ENCODE assay signal across 8 cellular contexts in the genomic region with DNA sequence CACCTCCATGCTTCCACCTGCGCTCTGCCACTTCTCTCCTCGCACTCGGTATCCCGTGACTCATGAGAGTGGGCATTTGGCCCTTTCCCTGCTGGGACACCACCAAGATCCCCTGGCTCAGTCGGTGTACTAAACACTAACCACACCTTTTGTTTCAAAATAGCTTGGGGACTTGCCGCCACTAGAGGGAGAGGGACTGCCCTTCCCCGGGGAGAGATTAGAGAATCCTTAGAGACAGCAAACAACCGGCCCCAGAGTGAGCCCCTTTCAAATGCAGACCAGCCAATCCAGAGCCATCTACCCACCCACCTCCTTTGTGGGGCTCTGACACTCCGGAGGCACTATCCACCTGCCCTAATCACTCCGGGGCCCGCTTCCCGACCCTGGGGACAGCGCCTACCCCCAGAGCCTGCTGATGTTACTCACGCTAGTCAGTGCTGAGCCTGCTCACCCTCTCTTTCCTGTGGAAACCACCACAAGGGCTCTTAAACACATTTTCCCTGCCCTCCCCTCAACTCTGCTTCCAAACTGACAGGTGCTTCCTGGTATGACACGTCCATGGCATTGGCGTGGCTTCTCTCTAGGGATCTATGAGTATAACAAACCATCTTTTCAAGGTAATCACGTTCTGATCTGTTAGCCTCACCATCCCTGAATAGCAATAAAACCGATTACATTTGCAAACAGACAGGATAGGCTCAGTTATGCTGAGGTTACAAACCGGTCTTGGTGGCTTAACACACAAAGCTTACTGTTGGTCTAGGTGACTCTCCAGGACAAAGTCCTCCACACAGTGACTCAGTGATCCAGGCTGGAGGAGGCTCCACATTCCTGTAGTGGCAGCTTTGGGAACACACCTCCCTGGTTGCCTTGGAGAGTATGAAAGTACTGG.
A peak's percentile ranks its signal among the peaks of the same experiment; 100 is the strongest.
DNase-seq lines count a peak whose midpoint lies in the region; ATAC-seq and TF ChIP-seq lines count a peak whose summit lies in the region.

No MANE protein-coding gene starts in this region.

- H3K27me3 Mint-ChIP-seq in endothelial cell (ENCODE audit: unreplicated experiment), result no peaks in the 10 kb centered on the region
- H3K27me3 Mint-ChIP-seq in nephron (ENCODE audit: low read depth), result peaks cover 24% of the 10 kb centered on the region

- no peak overlapping the region for H3K9ac ChIP-seq in Karpas-422 (ENCODE audit: low read length)

- H3K9me3 ChIP-seq in Karpas-422 (ENCODE audit: low read length), result no peaks in the 10 kb centered on the region

- H3K4me1 Mint-ChIP-seq in endothelial cell (ENCODE audit: unreplicated experiment) (no peaks in the 10 kb centered on the region), nephron (peaks cover 28% of the 10 kb centered on the region)

- DNase-seq in activated T-cell treated with anti-CD3 and anti-CD28 coated beads for 24 hours (ENCODE audit: low read depth), result peak; percentile 8
- no peak for DNase-seq in activated T-cell treated with anti-CD3 and anti-CD28 coated beads for 4 hours
- DNase-seq in Karpas-422, result peak; percentile 68
- DNase-seq in SK-MEL-5 (ENCODE audit: low read depth, low spot score), result peak; percentile 11
- peak; percentile 48 for DNase-seq in endothelial cell (ENCODE audit: low spot score)
- DNase-seq in GDM1 (lab: John Stamatoyannopoulos, UW), result no peak

- H3K27me3 ChIP-seq in Karpas-422 (ENCODE audit: low read length), result no peaks in the 10 kb centered on the region

- H3K4me3 Mint-ChIP-seq in endothelial cell (ENCODE audit: unreplicated experiment) (no peak overlapping the region), nephron (peak overlapping the region in 1 of 3 experiments; percentile 27)

- H3K79me2 ChIP-seq in Karpas-422 (ENCODE audit: low read length), result no peaks in the 10 kb centered on the region

- H4K20me1 ChIP-seq in Karpas-422 (ENCODE audit: insufficient read depth, low read depth, low read length), result peaks cover 4% of the 10 kb centered on the region; the same call in 1 of the 2 replicates

- in situ Hi-C loops in SK-MEL-5 (cut with HindIII; ENCODE audit: low pct_unique_long_range_greater_than_20kb, low sequenced_read_pairs), result no loop called here

- H3K9me3 Mint-ChIP-seq in endothelial cell (ENCODE audit: unreplicated experiment), result no peaks in the 10 kb centered on the region
- H3K9me3 Mint-ChIP-seq in nephron, result peaks cover 16% of the 10 kb centered on the region

- no peak overlapping the region for H3K27ac Mint-ChIP-seq in endothelial cell (ENCODE audit: unreplicated experiment)
- peak overlapping the region in 1 of 3 experiments; percentile 58 for H3K27ac Mint-ChIP-seq in nephron

- H2AFZ ChIP-seq in Karpas-422 (ENCODE audit: low read length), result no peak overlapping the region

- H3K9me2 ChIP-seq in Karpas-422 (replicated peaks; ENCODE audit: insufficient read depth, low read length), result no peaks in the 10 kb centered on the region

- H3K4me1 ChIP-seq in Karpas-422 (ENCODE audit: low read length), result peaks cover 6% of the 10 kb centered on the region

- no peaks in the 10 kb centered on the region for H3K36me3 ChIP-seq in Karpas-422 (ENCODE audit: insufficient read depth, low read length)

- peak overlapping the region; percentile 13 for H3K4me2 ChIP-seq in Karpas-422 (ENCODE audit: low read depth, low read length, poor library complexity, severe bottlenecking)

- H3K4me3 ChIP-seq in Karpas-422 (ENCODE audit: low read length), result no peak overlapping the region

- no peak for ATAC-seq in HG03175 (IDR thresholded peaks at IDR 0.05; ENCODE audit: unreplicated experiment)

- H3K36me3 Mint-ChIP-seq in endothelial cell (ENCODE audit: low read depth, unreplicated experiment) (peaks cover 4% of the 10 kb centered on the region), nephron (ENCODE audit: low read depth) (no peaks in the 10 kb centered on the region)

- no peak overlapping the region for H3K27ac ChIP-seq in Karpas-422 (ENCODE audit: low read length)

- TF ChIP-seq CTCF in endothelial cell (IDR thresholded peaks at IDR 0.05; ENCODE audit: unreplicated experiment) (peak; percentile 45), nephron (IDR thresholded peaks at IDR 0.05; ENCODE audit: unreplicated experiment in 3 of 3) (peak; percentile 13 to 44 (median 22))

Comparison
In these comparisons a context has a peak if more than half of its experiments do, and no peak if none do; other contexts are left out.
1. DNase-seq: peak in activated T-cell treated with anti-CD3 and anti-CD28 coated beads for 24 hours (single experiment), Karpas-422 (single experiment), SK-MEL-5 (single experiment) and endothelial cell (single experiment); none in activated T-cell treated with anti-CD3 and anti-CD28 coated beads for 4 hours (single experiment) and GDM1 (single experiment).